1 cellular context compared by ENCODE assay signal in the genomic region with DNA sequence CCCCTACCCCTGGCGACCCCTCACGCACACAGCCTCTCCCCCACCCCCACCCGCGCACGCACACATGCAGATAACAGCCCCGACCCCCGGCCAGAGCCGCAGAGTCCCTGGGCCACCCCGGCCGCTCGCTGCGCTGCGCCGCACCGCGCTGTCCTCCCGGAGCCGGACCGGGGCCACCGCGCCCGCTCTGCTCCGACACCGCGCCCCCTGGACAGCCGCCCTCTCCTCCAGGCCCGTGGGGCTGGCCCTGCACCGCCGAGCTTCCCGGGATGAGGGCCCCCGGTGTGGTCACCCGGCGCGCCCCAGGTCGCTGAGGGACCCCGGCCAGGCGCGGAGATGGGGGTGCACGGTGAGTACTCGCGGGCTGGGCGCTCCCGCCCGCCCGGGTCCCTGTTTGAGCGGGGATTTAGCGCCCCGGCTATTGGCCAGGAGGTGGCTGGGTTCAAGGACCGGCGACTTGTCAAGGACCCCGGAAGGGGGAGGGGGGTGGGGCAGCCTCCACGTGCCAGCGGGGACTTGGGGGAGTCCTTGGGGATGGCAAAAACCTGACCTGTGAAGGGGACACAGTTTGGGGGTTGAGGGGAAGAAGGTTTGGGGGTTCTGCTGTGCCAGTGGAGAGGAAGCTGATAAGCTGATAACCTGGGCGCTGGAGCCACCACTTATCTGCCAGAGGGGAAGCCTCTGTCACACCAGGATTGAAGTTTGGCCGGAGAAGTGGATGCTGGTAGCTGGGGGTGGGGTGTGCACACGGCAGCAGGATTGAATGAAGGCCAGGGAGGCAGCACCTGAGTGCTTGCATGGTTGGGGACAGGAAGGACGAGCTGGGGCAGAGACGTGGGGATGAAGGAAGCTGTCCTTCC.
TF ChIP-seq lines count a peak whose summit lies in the region.

No MANE protein-coding gene starts in this region.

TF ChIP-seq in HepG2, 621 proteins besides CTCF, POLR2A, EP300 and RAD21 (continued from another document and continues in another):
- TF ChIP-seq KDM3A (CRISPR knock-in tag; IDR thresholded peaks at IDR 0.05; ENCODE audit: low read depth) (no peak), MEIS2 (CRISPR knock-in tag; IDR thresholded peaks at IDR 0.05) (0 out of 2 replicates have a peak, but pooled peaks have one; percentile 52), ZIK1 (CRISPR knock-in tag; IDR thresholded peaks at IDR 0.05; ENCODE audit: borderline replicate concordance, low read depth) (0 out of 2 replicates have a peak, but pooled peaks have one; percentile 16), SRF (IDR thresholded peaks at IDR 0.05; ENCODE audit: low read depth, low read length) (no peak), ZNF251 (CRISPR knock-in tag; IDR thresholded peaks at IDR 0.05) (no peak), NFE2 (CRISPR knock-in tag; IDR thresholded peaks at IDR 0.05) (no peak), GTF2F1 (IDR thresholded peaks at IDR 0.05; ENCODE audit: low read length) (no peak), ZNF547 (CRISPR knock-in tag; IDR thresholded peaks at IDR 0.05) (no peak), NONO (IDR thresholded peaks at IDR 0.05) (no peak), NONO (CRISPR knock-in tag; conservative IDR thresholded peaks at IDR 0.05) (no peak; the same call in 1 of the 2 replicates), MAFK (conservative IDR thresholded peaks at IDR 0.05 in 1 of 2, IDR thresholded peaks at IDR 0.05 in 1 of 2; ENCODE audit: low read length in 2 of 2) (no peak), REXO4 (CRISPR knock-in tag; IDR thresholded peaks at IDR 0.05; ENCODE audit: borderline replicate concordance) (no peak), ZNF432 (CRISPR knock-in tag; IDR thresholded peaks at IDR 0.05; ENCODE audit: borderline replicate concordance) (no peak), ELF3 (CRISPR knock-in tag; IDR thresholded peaks at IDR 0.05) (no peak), HNRNPL (IDR thresholded peaks at IDR 0.05; ENCODE audit: low read depth, low read length) (no peak), GABPB1 (CRISPR knock-in tag; IDR thresholded peaks at IDR 0.05) (peak; percentile 60), ZNF552 (CRISPR knock-in tag; IDR thresholded peaks at IDR 0.05; ENCODE audit: borderline replicate concordance) (no peak), CEBPG (CRISPR knock-in tag; IDR thresholded peaks at IDR 0.05) (no peak), RAD51 (IDR thresholded peaks at IDR 0.05; ENCODE audit: borderline replicate concordance) (no peak), RFX5 (IDR thresholded peaks at IDR 0.05; ENCODE audit: low read depth, low read length) (no peak), NAIF1 (CRISPR knock-in tag; IDR thresholded peaks at IDR 0.05; ENCODE audit: borderline replicate concordance) (no peak), TBX3 (IDR thresholded peaks at IDR 0.05; ENCODE audit: borderline replicate concordance) (no peak), ZNF720 (CRISPR knock-in tag; IDR thresholded peaks at IDR 0.05) (no peak), ERF (CRISPR knock-in tag; IDR thresholded peaks at IDR 0.05) (0 out of 2 replicates have a peak, but pooled peaks have one; percentile 29), GZF1 (CRISPR knock-in tag; IDR thresholded peaks at IDR 0.05) (peak; percentile 46; the same call in 1 of the 2 replicates), ZNF10 (CRISPR knock-in tag; IDR thresholded peaks at IDR 0.05; ENCODE audit: borderline replicate concordance, low read depth) (no peak), KDM4B (CRISPR knock-in tag; IDR thresholded peaks at IDR 0.05) (no peak), NCOA2 (CRISPR knock-in tag; IDR thresholded peaks at IDR 0.05) (no peak)
- TF ChIP-seq, protein P1, sequence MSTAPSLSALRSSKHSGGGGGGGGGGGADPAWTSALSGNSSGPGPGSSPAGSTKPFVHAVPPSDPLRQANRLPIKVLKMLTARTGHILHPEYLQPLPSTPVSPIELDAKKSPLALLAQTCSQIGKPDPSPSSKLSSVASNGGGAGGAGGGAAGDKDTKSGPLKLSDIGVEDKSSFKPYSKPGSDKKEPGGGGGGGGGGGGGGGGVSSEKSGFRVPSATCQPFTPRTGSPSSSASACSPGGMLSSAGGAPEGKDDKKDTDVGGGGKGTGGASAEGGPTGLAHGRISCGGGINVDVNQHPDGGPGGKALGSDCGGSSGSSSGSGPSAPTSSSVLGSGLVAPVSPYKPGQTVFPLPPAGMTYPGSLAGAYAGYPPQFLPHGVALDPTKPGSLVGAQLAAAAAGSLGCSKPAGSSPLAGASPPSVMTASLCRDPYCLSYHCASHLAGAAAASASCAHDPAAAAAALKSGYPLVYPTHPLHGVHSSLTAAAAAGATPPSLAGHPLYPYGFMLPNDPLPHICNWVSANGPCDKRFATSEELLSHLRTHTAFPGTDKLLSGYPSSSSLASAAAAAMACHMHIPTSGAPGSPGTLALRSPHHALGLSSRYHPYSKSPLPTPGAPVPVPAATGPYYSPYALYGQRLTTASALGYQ (CRISPR knock-in tag; IDR thresholded peaks at IDR 0.05) = 0 out of 2 replicates have a peak, but pooled peaks have one; percentile 55
- TF ChIP-seq, protein P2, sequence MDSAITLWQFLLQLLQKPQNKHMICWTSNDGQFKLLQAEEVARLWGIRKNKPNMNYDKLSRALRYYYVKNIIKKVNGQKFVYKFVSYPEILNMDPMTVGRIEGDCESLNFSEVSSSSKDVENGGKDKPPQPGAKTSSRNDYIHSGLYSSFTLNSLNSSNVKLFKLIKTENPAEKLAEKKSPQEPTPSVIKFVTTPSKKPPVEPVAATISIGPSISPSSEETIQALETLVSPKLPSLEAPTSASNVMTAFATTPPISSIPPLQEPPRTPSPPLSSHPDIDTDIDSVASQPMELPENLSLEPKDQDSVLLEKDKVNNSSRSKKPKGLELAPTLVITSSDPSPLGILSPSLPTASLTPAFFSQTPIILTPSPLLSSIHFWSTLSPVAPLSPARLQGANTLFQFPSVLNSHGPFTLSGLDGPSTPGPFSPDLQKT (CRISPR knock-in tag; IDR thresholded peaks at IDR 0.05; ENCODE audit: borderline replicate concordance) = no peak
- TF ChIP-seq, protein P3, sequence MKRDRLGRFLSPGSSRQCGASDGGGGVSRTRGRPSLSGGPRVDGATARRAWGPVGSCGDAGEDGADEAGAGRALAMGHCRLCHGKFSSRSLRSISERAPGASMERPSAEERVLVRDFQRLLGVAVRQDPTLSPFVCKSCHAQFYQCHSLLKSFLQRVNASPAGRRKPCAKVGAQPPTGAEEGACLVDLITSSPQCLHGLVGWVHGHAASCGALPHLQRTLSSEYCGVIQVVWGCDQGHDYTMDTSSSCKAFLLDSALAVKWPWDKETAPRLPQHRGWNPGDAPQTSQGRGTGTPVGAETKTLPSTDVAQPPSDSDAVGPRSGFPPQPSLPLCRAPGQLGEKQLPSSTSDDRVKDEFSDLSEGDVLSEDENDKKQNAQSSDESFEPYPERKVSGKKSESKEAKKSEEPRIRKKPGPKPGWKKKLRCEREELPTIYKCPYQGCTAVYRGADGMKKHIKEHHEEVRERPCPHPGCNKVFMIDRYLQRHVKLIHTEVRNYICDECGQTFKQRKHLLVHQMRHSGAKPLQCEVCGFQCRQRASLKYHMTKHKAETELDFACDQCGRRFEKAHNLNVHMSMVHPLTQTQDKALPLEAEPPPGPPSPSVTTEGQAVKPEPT (CRISPR knock-in tag; IDR thresholded peaks at IDR 0.05; ENCODE audit: low read depth) = no peak
- TF ChIP-seq, protein P4, sequence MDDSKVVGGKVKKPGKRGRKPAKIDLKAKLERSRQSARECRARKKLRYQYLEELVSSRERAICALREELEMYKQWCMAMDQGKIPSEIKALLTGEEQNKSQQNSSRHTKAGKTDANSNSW (CRISPR knock-in tag; IDR thresholded peaks at IDR 0.05; ENCODE audit: borderline replicate concordance) = no peak
- TF ChIP-seq, protein P5, sequence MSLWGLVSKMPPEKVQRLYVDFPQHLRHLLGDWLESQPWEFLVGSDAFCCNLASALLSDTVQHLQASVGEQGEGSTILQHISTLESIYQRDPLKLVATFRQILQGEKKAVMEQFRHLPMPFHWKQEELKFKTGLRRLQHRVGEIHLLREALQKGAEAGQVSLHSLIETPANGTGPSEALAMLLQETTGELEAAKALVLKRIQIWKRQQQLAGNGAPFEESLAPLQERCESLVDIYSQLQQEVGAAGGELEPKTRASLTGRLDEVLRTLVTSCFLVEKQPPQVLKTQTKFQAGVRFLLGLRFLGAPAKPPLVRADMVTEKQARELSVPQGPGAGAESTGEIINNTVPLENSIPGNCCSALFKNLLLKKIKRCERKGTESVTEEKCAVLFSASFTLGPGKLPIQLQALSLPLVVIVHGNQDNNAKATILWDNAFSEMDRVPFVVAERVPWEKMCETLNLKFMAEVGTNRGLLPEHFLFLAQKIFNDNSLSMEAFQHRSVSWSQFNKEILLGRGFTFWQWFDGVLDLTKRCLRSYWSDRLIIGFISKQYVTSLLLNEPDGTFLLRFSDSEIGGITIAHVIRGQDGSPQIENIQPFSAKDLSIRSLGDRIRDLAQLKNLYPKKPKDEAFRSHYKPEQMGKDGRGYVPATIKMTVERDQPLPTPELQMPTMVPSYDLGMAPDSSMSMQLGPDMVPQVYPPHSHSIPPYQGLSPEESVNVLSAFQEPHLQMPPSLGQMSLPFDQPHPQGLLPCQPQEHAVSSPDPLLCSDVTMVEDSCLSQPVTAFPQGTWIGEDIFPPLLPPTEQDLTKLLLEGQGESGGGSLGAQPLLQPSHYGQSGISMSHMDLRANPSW (CRISPR knock-in tag; IDR thresholded peaks at IDR 0.05; ENCODE audit: borderline replicate concordance) = no peak
- TF ChIP-seq, protein P6, sequence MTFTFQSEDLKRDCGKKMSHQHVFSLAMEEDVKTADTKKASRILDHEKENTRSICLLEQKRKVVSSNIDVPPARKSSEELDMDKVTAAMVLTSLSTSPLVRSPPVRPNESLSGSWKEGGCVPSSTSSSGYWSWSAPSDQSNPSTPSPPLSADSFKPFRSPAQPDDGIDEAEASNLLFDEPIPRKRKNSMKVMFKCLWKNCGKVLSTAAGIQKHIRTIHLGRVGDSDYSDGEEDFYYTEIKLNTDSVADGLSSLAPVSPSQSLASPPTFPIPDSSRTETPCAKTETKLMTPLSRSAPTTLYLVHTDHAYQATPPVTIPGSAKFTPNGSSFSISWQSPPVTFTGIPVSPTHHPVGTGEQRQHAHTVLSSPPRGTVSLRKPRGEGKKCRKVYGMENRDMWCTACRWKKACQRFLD (CRISPR knock-in tag; IDR thresholded peaks at IDR 0.05; ENCODE audit: borderline replicate concordance) = no peak
- TF ChIP-seq, protein P7, sequence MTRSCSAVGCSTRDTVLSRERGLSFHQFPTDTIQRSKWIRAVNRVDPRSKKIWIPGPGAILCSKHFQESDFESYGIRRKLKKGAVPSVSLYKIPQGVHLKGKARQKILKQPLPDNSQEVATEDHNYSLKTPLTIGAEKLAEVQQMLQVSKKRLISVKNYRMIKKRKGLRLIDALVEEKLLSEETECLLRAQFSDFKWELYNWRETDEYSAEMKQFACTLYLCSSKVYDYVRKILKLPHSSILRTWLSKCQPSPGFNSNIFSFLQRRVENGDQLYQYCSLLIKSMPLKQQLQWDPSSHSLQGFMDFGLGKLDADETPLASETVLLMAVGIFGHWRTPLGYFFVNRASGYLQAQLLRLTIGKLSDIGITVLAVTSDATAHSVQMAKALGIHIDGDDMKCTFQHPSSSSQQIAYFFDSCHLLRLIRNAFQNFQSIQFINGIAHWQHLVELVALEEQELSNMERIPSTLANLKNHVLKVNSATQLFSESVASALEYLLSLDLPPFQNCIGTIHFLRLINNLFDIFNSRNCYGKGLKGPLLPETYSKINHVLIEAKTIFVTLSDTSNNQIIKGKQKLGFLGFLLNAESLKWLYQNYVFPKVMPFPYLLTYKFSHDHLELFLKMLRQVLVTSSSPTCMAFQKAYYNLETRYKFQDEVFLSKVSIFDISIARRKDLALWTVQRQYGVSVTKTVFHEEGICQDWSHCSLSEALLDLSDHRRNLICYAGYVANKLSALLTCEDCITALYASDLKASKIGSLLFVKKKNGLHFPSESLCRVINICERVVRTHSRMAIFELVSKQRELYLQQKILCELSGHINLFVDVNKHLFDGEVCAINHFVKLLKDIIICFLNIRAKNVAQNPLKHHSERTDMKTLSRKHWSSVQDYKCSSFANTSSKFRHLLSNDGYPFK (CRISPR knock-in tag; IDR thresholded peaks at IDR 0.05; ENCODE audit: borderline replicate concordance) = no peak
- TF ChIP-seq, protein P8, sequence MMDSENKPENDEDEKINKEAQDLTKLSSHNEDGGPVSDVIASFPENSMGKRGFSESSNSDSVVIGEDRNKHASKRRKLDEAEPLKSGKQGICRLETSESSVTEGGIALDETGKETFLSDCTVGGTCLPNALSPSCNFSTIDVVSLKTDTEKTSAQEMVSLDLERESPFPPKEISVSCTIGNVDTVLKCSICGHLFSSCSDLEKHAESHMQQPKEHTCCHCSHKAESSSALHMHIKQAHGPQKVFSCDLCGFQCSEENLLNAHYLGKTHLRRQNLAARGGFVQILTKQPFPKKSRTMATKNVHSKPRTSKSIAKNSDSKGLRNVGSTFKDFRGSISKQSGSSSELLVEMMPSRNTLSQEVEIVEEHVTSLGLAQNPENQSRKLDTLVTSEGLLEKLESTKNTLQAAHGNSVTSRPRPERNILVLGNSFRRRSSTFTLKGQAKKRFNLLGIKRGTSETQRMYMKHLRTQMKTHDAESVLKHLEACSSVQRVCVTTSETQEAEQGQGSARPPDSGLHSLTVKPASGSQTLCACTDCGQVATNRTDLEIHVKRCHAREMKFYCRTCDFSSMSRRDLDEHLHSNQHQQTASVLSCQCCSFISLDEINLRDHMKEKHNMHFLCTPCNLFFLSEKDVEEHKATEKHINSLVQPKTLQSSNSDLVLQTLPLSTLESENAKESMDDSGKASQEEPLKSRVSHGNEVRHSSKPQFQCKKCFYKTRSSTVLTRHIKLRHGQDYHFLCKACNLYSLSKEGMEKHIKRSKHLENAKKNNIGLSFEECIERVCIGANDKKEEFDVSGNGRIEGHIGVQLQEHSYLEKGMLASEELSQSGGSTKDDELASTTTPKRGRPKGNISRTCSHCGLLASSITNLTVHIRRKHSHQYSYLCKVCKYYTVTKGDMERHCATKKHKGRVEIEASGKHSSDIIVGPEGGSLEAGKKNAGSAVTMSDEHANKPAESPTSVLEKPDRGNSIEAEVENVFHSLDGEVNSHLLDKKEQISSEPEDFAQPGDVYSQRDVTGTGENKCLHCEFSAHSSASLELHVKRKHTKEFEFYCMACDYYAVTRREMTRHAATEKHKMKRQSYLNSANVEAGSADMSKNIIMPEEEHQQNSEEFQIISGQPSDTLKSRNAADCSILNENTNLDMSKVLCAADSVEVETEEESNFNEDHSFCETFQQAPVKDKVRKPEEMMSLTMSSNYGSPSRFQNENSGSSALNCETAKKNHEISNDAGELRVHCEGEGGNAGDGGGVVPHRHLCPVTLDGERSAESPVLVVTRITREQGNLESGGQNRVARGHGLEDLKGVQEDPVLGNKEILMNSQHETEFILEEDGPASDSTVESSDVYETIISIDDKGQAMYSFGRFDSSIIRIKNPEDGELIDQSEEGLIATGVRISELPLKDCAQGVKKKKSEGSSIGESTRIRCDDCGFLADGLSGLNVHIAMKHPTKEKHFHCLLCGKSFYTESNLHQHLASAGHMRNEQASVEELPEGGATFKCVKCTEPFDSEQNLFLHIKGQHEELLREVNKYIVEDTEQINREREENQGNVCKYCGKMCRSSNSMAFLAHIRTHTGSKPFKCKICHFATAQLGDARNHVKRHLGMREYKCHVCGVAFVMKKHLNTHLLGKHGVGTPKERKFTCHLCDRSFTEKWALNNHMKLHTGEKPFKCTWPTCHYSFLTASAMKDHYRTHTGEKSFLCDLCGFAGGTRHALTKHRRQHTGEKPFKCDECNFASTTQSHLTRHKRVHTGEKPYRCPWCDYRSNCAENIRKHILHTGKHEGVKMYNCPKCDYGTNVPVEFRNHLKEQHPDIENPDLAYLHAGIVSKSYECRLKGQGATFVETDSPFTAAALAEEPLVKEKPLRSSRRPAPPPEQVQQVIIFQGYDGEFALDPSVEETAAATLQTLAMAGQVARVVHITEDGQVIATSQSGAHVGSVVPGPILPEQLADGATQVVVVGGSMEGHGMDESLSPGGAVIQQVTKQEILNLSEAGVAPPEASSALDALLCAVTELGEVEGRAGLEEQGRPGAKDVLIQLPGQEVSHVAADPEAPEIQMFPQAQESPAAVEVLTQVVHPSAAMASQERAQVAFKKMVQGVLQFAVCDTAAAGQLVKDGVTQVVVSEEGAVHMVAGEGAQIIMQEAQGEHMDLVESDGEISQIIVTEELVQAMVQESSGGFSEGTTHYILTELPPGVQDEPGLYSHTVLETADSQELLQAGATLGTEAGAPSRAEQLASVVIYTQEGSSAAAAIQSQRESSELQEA (CRISPR knock-in tag; IDR thresholded peaks at IDR 0.05; ENCODE audit: not compliant biosample characterization) = no peak
